Comparison of ENCODE assay signal across 17 cellular contexts in the genomic region with DNA sequence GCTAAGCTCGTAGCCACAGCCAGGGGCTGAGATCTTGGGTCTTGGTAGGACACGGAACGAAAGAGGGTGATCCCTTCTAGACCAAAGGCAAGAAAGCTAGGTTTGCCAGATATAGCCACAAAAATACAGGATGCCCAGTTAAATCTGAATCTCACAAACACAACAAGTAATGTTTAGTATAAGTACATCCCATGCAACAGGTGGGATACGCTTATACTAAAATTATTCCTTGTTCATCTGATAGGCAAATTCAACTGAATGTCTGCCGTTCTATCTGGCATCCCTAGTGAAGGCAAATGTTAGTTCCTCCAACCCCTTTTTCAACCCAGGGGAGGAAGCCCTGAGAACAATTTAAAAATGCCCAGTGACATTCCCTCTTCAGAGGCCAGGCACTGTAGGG.
"Had no signal": no experiment of that assay in that cellular context is flagged by ENCODE, and none has a peak within 500 bp of the region (broad histone marks: within the 10 kb centered on the region; RNA-seq: fewer than 3 reads in every experiment).

No MANE protein-coding gene starts in this region.

- DNase-seq: effector memory CD8-positive, alpha-beta T cell; foreskin fibroblast; gastrocnemius medialis; head of caudate nucleus; left ventricle myocardium superior; lower lobe of right lung; naive thymus-derived CD8-positive, alpha-beta T cell; nephron progenitor cell; nucleus accumbens; stimulated activated CD4-positive, alpha-beta T cell treated with anti-CD3 and anti-CD28 coated beads, Interleukin-12 subunit alpha, Interleukin-12 subunit beta, amount 100 ng/mL, for 4 hours; stimulated activated CD4-positive, alpha-beta T cell treated with anti-CD3 and anti-CD28 coated beads, Interleukin-1b, Interleukin-23, amount 100 ng/mL, for 48 hours; stimulated activated CD4-positive, alpha-beta T cell treated with anti-CD3 and anti-CD28 coated beads, Interleukin-4, amount 100 ng/mL, for 1 hour; stimulated activated CD8-positive, alpha-beta memory T cell treated with anti-CD3 and anti-CD28 coated beads, Interleukin-4, amount 100 ng/mL, for 48 hours; stimulated activated naive CD4-positive, alpha-beta T cell; stimulated activated naive CD8-positive, alpha-beta T cell treated with anti-CD3 and anti-CD28 coated beads, Interleukin-15, amount 100 ng/mL, for 72 hours; transverse colon had no signal

- ATAC-seq: effector memory CD8-positive, alpha-beta T cell; gastrocnemius medialis; left ventricle myocardium superior; lower lobe of right lung; naive thymus-derived CD8-positive, alpha-beta T cell; sciatic nerve; stimulated activated naive CD8-positive, alpha-beta T cell treated with anti-CD3 and anti-CD28 coated beads, Interleukin-15, amount 100 ng/mL, for 72 hours had no signal
